1 cellular context compared by ENCODE assay signal in genomic region chr1:30890502-30891222, GRCh38.
TF ChIP-seq lines count a peak whose summit lies in the region.

No MANE protein-coding gene starts in this region.

TF ChIP-seq in HepG2, 621 proteins besides CTCF, POLR2A, EP300 and RAD21:
- TF ChIP-seq ZNF768 (CRISPR knock-in tag; IDR thresholded peaks at IDR 0.05) (peak; percentile 87), ZNF331 (CRISPR knock-in tag; IDR thresholded peaks at IDR 0.05) (peak; percentile 72; the same call in 1 of the 2 replicates), SKI (IDR thresholded peaks at IDR 0.05; ENCODE audit: partially characterized antibody) (no peak)
